1 cellular context compared by ENCODE assay signal in the genomic region with DNA sequence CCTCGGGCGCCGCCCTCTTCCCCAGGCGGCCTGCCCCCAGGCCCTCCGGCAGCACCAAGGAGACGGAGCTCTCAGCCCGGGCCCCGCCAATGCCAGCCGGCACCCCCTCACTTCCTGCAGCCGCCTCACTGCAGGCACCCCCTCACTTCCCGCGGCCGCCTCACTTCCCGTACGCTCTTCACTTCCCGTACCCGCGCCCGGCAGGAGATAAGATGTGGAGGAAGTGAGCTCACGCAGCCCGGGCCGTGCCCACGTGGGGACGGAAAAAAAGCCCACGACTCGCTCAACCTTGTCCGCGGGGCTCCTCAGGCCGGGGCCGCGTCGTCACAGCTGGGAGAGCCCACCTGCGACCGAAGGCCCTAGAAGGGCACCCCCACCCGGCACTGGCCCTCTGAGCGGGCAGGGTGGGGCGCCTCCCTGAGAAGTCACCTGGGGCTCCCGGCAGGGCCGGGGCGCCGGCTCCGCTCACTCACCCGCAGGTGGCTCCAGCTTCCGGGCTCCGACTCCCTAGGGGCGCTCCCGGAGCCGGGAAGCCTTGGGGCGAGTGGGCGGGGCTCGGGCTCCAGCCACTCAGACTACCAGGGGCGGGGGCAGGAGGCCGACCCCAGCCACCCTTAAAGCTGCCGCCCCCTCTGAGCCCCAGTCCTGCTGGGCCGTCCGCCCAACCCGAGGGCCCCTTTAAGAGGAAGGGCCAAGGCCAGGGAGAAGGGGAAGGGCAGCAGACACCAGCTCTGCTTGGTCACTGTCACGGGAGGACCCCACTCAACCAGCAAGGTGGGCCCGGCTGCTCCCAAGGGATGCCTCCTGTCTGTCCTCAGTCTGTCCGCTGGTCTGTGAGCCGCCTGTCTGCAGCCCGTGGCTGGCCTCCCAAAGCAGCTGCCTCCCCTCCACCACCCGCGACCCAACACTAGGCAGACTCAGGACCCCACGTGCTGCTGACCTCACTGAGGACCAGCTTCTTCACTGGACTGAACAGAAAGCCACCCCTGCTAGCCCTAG.
TF ChIP-seq lines count a peak whose summit lies in the region.

No MANE protein-coding gene starts in this region.

TF ChIP-seq in GM12878, 131 proteins besides CTCF, POLR2A, EP300 and RAD21 (continues in another document):
- TF ChIP-seq BACH1 (IDR thresholded peaks at IDR 0.05; ENCODE audit: borderline replicate concordance), result no peak
- no peak; the same call in 1 of the 2 replicates for TF ChIP-seq RB1 (IDR thresholded peaks at IDR 0.05; ENCODE audit: borderline replicate concordance)
- no peak for TF ChIP-seq SREBF2 (IDR thresholded peaks at IDR 0.05; ENCODE audit: low read length)
- peak; percentile 69; the same call in 1 of the 2 replicates for TF ChIP-seq CREM (IDR thresholded peaks at IDR 0.05; ENCODE audit: low read depth)
- TF ChIP-seq, protein P1, sequence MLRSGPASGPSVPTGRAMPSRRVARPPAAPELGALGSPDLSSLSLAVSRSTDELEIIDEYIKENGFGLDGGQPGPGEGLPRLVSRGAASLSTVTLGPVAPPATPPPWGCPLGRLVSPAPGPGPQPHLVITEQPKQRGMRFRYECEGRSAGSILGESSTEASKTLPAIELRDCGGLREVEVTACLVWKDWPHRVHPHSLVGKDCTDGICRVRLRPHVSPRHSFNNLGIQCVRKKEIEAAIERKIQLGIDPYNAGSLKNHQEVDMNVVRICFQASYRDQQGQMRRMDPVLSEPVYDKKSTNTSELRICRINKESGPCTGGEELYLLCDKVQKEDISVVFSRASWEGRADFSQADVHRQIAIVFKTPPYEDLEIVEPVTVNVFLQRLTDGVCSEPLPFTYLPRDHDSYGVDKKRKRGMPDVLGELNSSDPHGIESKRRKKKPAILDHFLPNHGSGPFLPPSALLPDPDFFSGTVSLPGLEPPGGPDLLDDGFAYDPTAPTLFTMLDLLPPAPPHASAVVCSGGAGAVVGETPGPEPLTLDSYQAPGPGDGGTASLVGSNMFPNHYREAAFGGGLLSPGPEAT (IDR thresholded peaks at IDR 0.05; ENCODE audit: low read depth), result 0 out of 2 replicates have a peak, but pooled peaks have one; percentile 26
- TF ChIP-seq PAX5 (IDR thresholded peaks at IDR 0.05; ENCODE audit: borderline replicate concordance, low read depth, low read length), result peak; percentile 49; the same call in 1 of the 2 replicates
- TF ChIP-seq KDM1A (IDR thresholded peaks at IDR 0.05; ENCODE audit: borderline replicate concordance), result no peak
- TF ChIP-seq, protein P2, sequence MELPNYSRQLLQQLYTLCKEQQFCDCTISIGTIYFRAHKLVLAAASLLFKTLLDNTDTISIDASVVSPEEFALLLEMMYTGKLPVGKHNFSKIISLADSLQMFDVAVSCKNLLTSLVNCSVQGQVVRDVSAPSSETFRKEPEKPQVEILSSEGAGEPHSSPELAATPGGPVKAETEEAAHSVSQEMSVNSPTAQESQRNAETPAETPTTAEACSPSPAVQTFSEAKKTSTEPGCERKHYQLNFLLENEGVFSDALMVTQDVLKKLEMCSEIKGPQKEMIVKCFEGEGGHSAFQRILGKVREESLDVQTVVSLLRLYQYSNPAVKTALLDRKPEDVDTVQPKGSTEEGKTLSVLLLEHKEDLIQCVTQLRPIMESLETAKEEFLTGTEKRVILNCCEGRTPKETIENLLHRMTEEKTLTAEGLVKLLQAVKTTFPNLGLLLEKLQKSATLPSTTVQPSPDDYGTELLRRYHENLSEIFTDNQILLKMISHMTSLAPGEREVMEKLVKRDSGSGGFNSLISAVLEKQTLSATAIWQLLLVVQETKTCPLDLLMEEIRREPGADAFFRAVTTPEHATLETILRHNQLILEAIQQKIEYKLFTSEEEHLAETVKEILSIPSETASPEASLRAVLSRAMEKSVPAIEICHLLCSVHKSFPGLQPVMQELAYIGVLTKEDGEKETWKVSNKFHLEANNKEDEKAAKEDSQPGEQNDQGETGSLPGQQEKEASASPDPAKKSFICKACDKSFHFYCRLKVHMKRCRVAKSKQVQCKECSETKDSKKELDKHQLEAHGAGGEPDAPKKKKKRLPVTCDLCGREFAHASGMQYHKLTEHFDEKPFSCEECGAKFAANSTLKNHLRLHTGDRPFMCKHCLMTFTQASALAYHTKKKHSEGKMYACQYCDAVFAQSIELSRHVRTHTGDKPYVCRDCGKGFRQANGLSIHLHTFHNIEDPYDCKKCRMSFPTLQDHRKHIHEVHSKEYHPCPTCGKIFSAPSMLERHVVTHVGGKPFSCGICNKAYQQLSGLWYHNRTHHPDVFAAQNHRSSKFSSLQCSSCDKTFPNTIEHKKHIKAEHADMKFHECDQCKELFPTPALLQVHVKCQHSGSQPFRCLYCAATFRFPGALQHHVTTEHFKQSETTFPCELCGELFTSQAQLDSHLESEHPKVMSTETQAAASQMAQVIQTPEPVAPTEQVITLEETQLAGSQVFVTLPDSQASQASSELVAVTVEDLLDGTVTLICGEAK (IDR thresholded peaks at IDR 0.05; ENCODE audit: borderline replicate concordance), result peak; percentile 33; the same call in 1 of the 2 replicates
- no peak for TF ChIP-seq CHD1 (IDR thresholded peaks at IDR 0.05; ENCODE audit: low read depth, low read length)
- TF ChIP-seq CEBPB (IDR thresholded peaks at IDR 0.05; ENCODE audit: borderline replicate concordance in 1 of 2, low read depth in 2 of 2, low read length in 2 of 2), result no peak
- TF ChIP-seq MXI1 (IDR thresholded peaks at IDR 0.05; ENCODE audit: low read depth, low read length), result peak; percentile 89
- no peak for TF ChIP-seq IRF4 (IDR thresholded peaks at IDR 0.05; ENCODE audit: low read depth, low read length)
- TF ChIP-seq MEF2B (IDR thresholded peaks at IDR 0.05; ENCODE audit: partially characterized antibody, poor library complexity, severe bottlenecking), result peak; percentile 77
- TF ChIP-seq, protein P3, sequence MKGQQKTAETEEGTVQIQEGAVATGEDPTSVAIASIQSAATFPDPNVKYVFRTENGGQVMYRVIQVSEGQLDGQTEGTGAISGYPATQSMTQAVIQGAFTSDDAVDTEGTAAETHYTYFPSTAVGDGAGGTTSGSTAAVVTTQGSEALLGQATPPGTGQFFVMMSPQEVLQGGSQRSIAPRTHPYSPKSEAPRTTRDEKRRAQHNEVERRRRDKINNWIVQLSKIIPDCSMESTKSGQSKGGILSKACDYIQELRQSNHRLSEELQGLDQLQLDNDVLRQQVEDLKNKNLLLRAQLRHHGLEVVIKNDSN (IDR thresholded peaks at IDR 0.05; ENCODE audit: borderline replicate concordance, extremely low read length, insufficient read depth, low read depth, low read length), result peak; percentile 69
- TF ChIP-seq CHD2 (IDR thresholded peaks at IDR 0.05; ENCODE audit: borderline replicate concordance, low read depth, low read length), result no peak
- no peak for TF ChIP-seq ZZZ3 (IDR thresholded peaks at IDR 0.05; ENCODE audit: control insufficient read depth, insufficient read length, low read depth)
- no peak for TF ChIP-seq SMARCA5 (IDR thresholded peaks at IDR 0.05)
- TF ChIP-seq ETV6 (conservative IDR thresholded peaks at IDR 0.05 in 1 of 2, IDR thresholded peaks at IDR 0.05 in 1 of 2; ENCODE audit: borderline replicate concordance in 1 of 2, low read depth in 1 of 2), result peak; percentile 81 to 99; a peak in 3 of 4 replicates
- TF ChIP-seq SIN3A (IDR thresholded peaks at IDR 0.05; ENCODE audit: low read depth, low read length), result peak; percentile 60; the same call in 1 of the 2 replicates
- TF ChIP-seq JUND (IDR thresholded peaks at IDR 0.05; ENCODE audit: low read depth, low read length), result no peak
- no peak for TF ChIP-seq TAF1 (IDR thresholded peaks at IDR 0.05; ENCODE audit: borderline replicate concordance, low read depth, low read length)
- no peak for TF ChIP-seq LARP7 (IDR thresholded peaks at IDR 0.05)
- no peak for TF ChIP-seq ESRRA (IDR thresholded peaks at IDR 0.05; ENCODE audit: low read length)
- TF ChIP-seq ATF2 (IDR thresholded peaks at IDR 0.05; ENCODE audit: low read length), result no peak
- no peak for TF ChIP-seq ZNF24 (IDR thresholded peaks at IDR 0.05)
- TF ChIP-seq ZNF622 (IDR thresholded peaks at IDR 0.05), result no peak
- peak; percentile 93 for TF ChIP-seq IKZF1 (conservative IDR thresholded peaks at IDR 0.05)
- peak; percentile 45; the same call in 1 of the 2 replicates for TF ChIP-seq CREB1 (IDR thresholded peaks at IDR 0.05; ENCODE audit: low read depth)
- 0 out of 2 replicates have a peak, but pooled peaks have one; percentile 52 for TF ChIP-seq DPF2 (IDR thresholded peaks at IDR 0.05)
- TF ChIP-seq, protein P4, sequence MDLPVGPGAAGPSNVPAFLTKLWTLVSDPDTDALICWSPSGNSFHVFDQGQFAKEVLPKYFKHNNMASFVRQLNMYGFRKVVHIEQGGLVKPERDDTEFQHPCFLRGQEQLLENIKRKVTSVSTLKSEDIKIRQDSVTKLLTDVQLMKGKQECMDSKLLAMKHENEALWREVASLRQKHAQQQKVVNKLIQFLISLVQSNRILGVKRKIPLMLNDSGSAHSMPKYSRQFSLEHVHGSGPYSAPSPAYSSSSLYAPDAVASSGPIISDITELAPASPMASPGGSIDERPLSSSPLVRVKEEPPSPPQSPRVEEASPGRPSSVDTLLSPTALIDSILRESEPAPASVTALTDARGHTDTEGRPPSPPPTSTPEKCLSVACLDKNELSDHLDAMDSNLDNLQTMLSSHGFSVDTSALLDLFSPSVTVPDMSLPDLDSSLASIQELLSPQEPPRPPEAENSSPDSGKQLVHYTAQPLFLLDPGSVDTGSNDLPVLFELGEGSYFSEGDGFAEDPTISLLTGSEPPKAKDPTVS (IDR thresholded peaks at IDR 0.05; ENCODE audit: low read depth, low read length), result no peak
- no peak for TF ChIP-seq BRCA1 (IDR thresholded peaks at IDR 0.05; ENCODE audit: low read depth, low read length)
- TF ChIP-seq SUPT20H (IDR thresholded peaks at IDR 0.05; ENCODE audit: borderline replicate concordance, control insufficient read depth, low read depth, low read length), result no peak
- TF ChIP-seq BHLHE40 (IDR thresholded peaks at IDR 0.05; ENCODE audit: borderline replicate concordance in 1 of 2, low read depth in 2 of 2, low read length in 1 of 2), result peak; percentile 23 to 35; a peak in 1 of 4 replicates
- no peak for TF ChIP-seq RCOR1 (conservative IDR thresholded peaks at IDR 0.05; ENCODE audit: low read depth, low read length)
- TF ChIP-seq SKIL (IDR thresholded peaks at IDR 0.05; ENCODE audit: low read depth, poor library complexity, severe bottlenecking), result no peak
- TF ChIP-seq EED (IDR thresholded peaks at IDR 0.05; ENCODE audit: low read depth), result peak; percentile 76
- TF ChIP-seq ZSCAN29 (IDR thresholded peaks at IDR 0.05), result no peak
- peak; percentile 43 to 46; a peak in 2 of 4 replicates for TF ChIP-seq IKZF2 (IDR thresholded peaks at IDR 0.05)
- TF ChIP-seq MTA2 (IDR thresholded peaks at IDR 0.05; ENCODE audit: low read depth), result no peak
- peak; percentile 58; the same call in 1 of the 2 replicates for TF ChIP-seq SPI1 (IDR thresholded peaks at IDR 0.05; ENCODE audit: borderline replicate concordance, insufficient read depth, low read depth, low read length)
- TF ChIP-seq MEF2A (IDR thresholded peaks at IDR 0.05; ENCODE audit: insufficient read depth, low read depth, low read length), result no peak
- no peak for TF ChIP-seq HDGF (IDR thresholded peaks at IDR 0.05)
- TF ChIP-seq NFYA (IDR thresholded peaks at IDR 0.05; ENCODE audit: borderline replicate concordance, low read depth, low read length), result no peak
- TF ChIP-seq TCF3 (IDR thresholded peaks at IDR 0.05; ENCODE audit: borderline replicate concordance, insufficient read depth, low read depth, low read length), result peak; percentile 74
- TF ChIP-seq RBBP5 (conservative IDR thresholded peaks at IDR 0.05), result no peak
- TF ChIP-seq RAD51 (IDR thresholded peaks at IDR 0.05), result peak; percentile 42; the same call in 1 of the 2 replicates
- peak; percentile 49 for TF ChIP-seq MAX (IDR thresholded peaks at IDR 0.05; ENCODE audit: low read depth, low read length)
- peak; percentile 68; the same call in 1 of the 2 replicates for TF ChIP-seq GATAD2B (conservative IDR thresholded peaks at IDR 0.05; ENCODE audit: low read depth)
- TF ChIP-seq E2F4 (IDR thresholded peaks at IDR 0.05; ENCODE audit: low read depth, low read length), result no peak
